In the genomic region with DNA sequence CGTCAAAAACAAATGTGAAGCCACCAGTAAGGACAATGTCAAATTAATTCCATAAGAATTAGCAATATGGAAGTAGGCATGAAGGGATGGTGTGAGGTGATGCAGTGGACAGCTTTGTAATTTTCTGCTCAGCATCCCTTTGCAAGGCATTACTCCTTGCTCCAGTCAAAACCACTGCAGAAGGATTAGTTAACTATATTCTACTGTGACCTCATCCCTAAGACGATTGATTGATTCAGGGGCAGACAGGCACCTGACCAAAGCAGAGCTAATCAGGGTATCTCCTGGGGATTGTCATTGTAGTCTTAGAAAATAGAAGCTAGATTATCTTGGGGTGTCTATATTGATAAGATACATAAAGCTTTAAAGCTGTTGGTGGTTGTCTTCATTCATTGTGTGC, we compare ENCODE assay signal across 27 cellular contexts.
"Had no signal": no experiment of that assay in that cellular context is flagged by ENCODE, and none has a peak within 500 bp of the region (broad histone marks: within the 10 kb centered on the region; RNA-seq: fewer than 3 reads in every experiment).

No MANE protein-coding gene starts in this region.

- H3K9ac ChIP-seq: parathyroid adenoma had no signal

- H3K27ac ChIP-seq: ovary, parathyroid adenoma, psoas muscle, right lobe of liver, sigmoid colon, stomach, thoracic aorta, thyroid gland, tibial nerve, upper lobe of left lung, vagina had no signal

- H3K27me3 Mint-ChIP-seq: stimulated activated naive B cell treated with anti-CD40 and anti-IgM and Interleukin-4, amounts not matched to agents 10 μg/mL and 1 μg/mL and 100 μg/mL, for 72 hours; stimulated activated naive CD8-positive, alpha-beta T cell treated with anti-CD3 and anti-CD28 coated beads, Interleukin-15, Interleukin-2, amounts not matched to agents 100 ng/mL and 50 ng/mL, for 24 hours had no signal

- H3K79me2 ChIP-seq: parathyroid adenoma had no signal

- ATAC-seq: natural killer cell; psoas muscle; right cardiac atrium; right lobe of liver; stimulated activated effector memory CD8-positive, alpha-beta T cell treated with anti-CD3 and anti-CD28 coated beads, Interleukin-12 subunit alpha, Interleukin-12 subunit beta, amount 100 ng/mL, for 72 hours; stimulated activated naive B cell treated with anti-CD40 and anti-IgM and Interleukin-4, amounts not matched to agents 10 μg/mL and 1 μg/mL and 100 μg/mL, for 72 hours had no signal

- H3K36me3 ChIP-seq: ovary, right lobe of liver, sigmoid colon, stomach, thoracic aorta, thyroid gland, tibial nerve, upper lobe of left lung, vagina had no signal

- H3K27me3 ChIP-seq: ovary, right lobe of liver, sigmoid colon, stomach, thyroid gland, tibial nerve, upper lobe of left lung, vagina had no signal

- H3K4me1 ChIP-seq: parathyroid adenoma, psoas muscle, right lobe of liver, sigmoid colon, stomach, tibial nerve, upper lobe of left lung, vagina had no signal

- H3K27ac Mint-ChIP-seq: natural killer cell; nephron; progenitor cell of endocrine pancreas; stimulated activated effector memory CD8-positive, alpha-beta T cell treated with anti-CD3 and anti-CD28 coated beads, Interleukin-12 subunit alpha, Interleukin-12 subunit beta, amount 100 ng/mL, for 72 hours; stimulated activated naive B cell treated with anti-CD40 and anti-IgM and Interleukin-4, amounts not matched to agents 10 μg/mL and 1 μg/mL and 100 μg/mL, for 72 hours; stimulated activated naive CD8-positive, alpha-beta T cell treated with anti-CD3 and anti-CD28 coated beads, Interleukin-15, Interleukin-2, amounts not matched to agents 100 ng/mL and 50 ng/mL, for 24 hours had no signal

- H2AFZ ChIP-seq: parathyroid adenoma had no signal

- H3K4me3 ChIP-seq: ovary, psoas muscle, right lobe of liver, sigmoid colon, stomach, thoracic aorta, thyroid gland, tibial nerve, upper lobe of left lung, vagina had no signal

- H3K9me3 Mint-ChIP-seq: stimulated activated effector memory CD8-positive, alpha-beta T cell treated with anti-CD3 and anti-CD28 coated beads, Interleukin-12 subunit alpha, Interleukin-12 subunit beta, amount 100 ng/mL, for 72 hours; stimulated activated naive B cell treated with anti-CD40 and anti-IgM and Interleukin-4, amounts not matched to agents 10 μg/mL and 1 μg/mL and 100 μg/mL, for 72 hours; stimulated activated naive CD8-positive, alpha-beta T cell treated with anti-CD3 and anti-CD28 coated beads, Interleukin-15, Interleukin-2, amounts not matched to agents 100 ng/mL and 50 ng/mL, for 24 hours had no signal

- H3K4me3 Mint-ChIP-seq: natural killer cell; nephron; stimulated activated effector memory CD8-positive, alpha-beta T cell treated with anti-CD3 and anti-CD28 coated beads, Interleukin-12 subunit alpha, Interleukin-12 subunit beta, amount 100 ng/mL, for 72 hours; stimulated activated naive B cell treated with anti-CD40 and anti-IgM and Interleukin-4, amounts not matched to agents 10 μg/mL and 1 μg/mL and 100 μg/mL, for 72 hours; stimulated activated naive CD8-positive, alpha-beta T cell treated with anti-CD3 and anti-CD28 coated beads, Interleukin-15, Interleukin-2, amounts not matched to agents 100 ng/mL and 50 ng/mL, for 24 hours had no signal

- H3K4me1 Mint-ChIP-seq: natural killer cell; nephron; stimulated activated effector memory CD8-positive, alpha-beta T cell treated with anti-CD3 and anti-CD28 coated beads, Interleukin-12 subunit alpha, Interleukin-12 subunit beta, amount 100 ng/mL, for 72 hours; stimulated activated naive B cell treated with anti-CD40 and anti-IgM and Interleukin-4, amounts not matched to agents 10 μg/mL and 1 μg/mL and 100 μg/mL, for 72 hours had no signal

- H3K36me3 Mint-ChIP-seq: natural killer cell; stimulated activated effector memory CD8-positive, alpha-beta T cell treated with anti-CD3 and anti-CD28 coated beads, Interleukin-12 subunit alpha, Interleukin-12 subunit beta, amount 100 ng/mL, for 72 hours; stimulated activated naive B cell treated with anti-CD40 and anti-IgM and Interleukin-4, amounts not matched to agents 10 μg/mL and 1 μg/mL and 100 μg/mL, for 72 hours had no signal

- DNase-seq: natural killer cell; occipital lobe; ovary; posterior cingulate gyrus; psoas muscle; right cardiac atrium; right lobe of liver; sigmoid colon; small intestine; stimulated activated CD4-positive, alpha-beta T cell treated with anti-CD3 and anti-CD28 coated beads, Interleukin-15, amount 100 ng/mL, for 24 hours; stimulated activated CD4-positive, alpha-beta T cell treated with anti-CD3 and anti-CD28 coated beads, Interleukin-2, amount 100 ng/mL, for 24 hours; stimulated activated CD4-positive, alpha-beta T cell treated with anti-CD3 and anti-CD28 coated beads, Interleukin-2, amount 100 ng/mL, for 48 hours; stimulated activated CD4-positive, alpha-beta T cell treated with anti-CD3 and anti-CD28 coated beads, Interleukin-4, amount 100 ng/mL, for 24 hours; stimulated activated naive B cell treated with anti-CD40 and anti-IgM and Interleukin-4, amounts not matched to agents 10 μg/mL and 1 μg/mL and 100 μg/mL, for 72 hours; stimulated activated naive CD4-positive, alpha-beta T cell treated with Interleukin-2 at 50 U/mL for 16 hours; stomach; thyroid gland; trophoblast cell; upper lobe of left lung had no signal

- H3K9me3 ChIP-seq: ovary, psoas muscle, right lobe of liver, sigmoid colon, stomach, thoracic aorta, thyroid gland, tibial nerve, upper lobe of left lung, vagina had no signal
